In genomic region chr5:176878906-176879662, GRCh38 we compare ENCODE assay signal across 33 cellular contexts. TPM values are rescaled to one million over a fixed set of nuclear protein-coding genes. Genes with fewer than 3 reads are reported as not detected.
"Had no signal": no experiment of that assay in that cellular context is flagged by ENCODE, and none has a peak within 500 bp of the region (broad histone marks: within the 10 kb centered on the region; RNA-seq: fewer than 3 reads in every experiment).

No MANE protein-coding gene starts in this region.

- H3K36me3 ChIP-seq: colonic mucosa, esophagus muscularis mucosa, prostate gland, right atrium auricular region, suprapubic skin, transverse colon, upper lobe of right lung, uterus had no signal

- ATAC-seq: foreskin keratinocyte; left cardiac atrium; left lung; naive thymus-derived CD4-positive, alpha-beta T cell; sciatic nerve; stimulated activated naive CD8-positive, alpha-beta T cell treated with anti-CD3 and anti-CD28 coated beads, Interleukin-15, amount 100 ng/mL, for 72 hours; upper lobe of right lung had no signal

- H3K27ac ChIP-seq: colonic mucosa, esophagus muscularis mucosa, foreskin keratinocyte, heart right ventricle, left lung, prostate gland, right atrium auricular region, suprapubic skin, transverse colon, upper lobe of right lung, uterus had no signal

- H3K4me1 ChIP-seq: colonic mucosa, esophagus muscularis mucosa, foreskin keratinocyte, left lung, prostate gland, right atrium auricular region, suprapubic skin, transverse colon, upper lobe of right lung, uterus had no signal

- H3K27me3 ChIP-seq: right atrium auricular region, uterus had no signal

- H3K4me3 ChIP-seq: colonic mucosa, esophagus muscularis mucosa, heart right ventricle, left lung, prostate gland, right atrium auricular region, smooth muscle cell, suprapubic skin, transverse colon, upper lobe of right lung, uterus had no signal

- H3K4me2 ChIP-seq: smooth muscle cell had no signal

- H3K9me3 ChIP-seq: colonic mucosa, esophagus muscularis mucosa, heart right ventricle, left lung, prostate gland, right atrium auricular region, suprapubic skin, transverse colon, upper lobe of right lung, uterus had no signal

- FAIRE-seq: endothelial cell of umbilical vein, islet of Langerhans had no signal

- DNase-seq: colonic mucosa; dermis blood vessel endothelial cell; effector memory CD4-positive, alpha-beta T cell; foreskin keratinocyte; glutamatergic neuron; heart right ventricle; hippocampal formation; left cardiac atrium; mesenchymal stem cell; midbrain; naive thymus-derived CD4-positive, alpha-beta T cell; stimulated activated CD4-positive, alpha-beta T cell treated with anti-CD3 and anti-CD28 coated beads, Interleukin-12 subunit alpha, Interleukin-12 subunit beta, amount 100 ng/mL, for 4 hours; stimulated activated CD4-positive, alpha-beta T cell treated with anti-CD3 and anti-CD28 coated beads, Interleukin-1b, Interleukin-23, amount 100 ng/mL, for 48 hours; stimulated activated CD4-positive, alpha-beta T cell treated with anti-CD3 and anti-CD28 coated beads, Interleukin-4, amount 100 ng/mL, for 1 hour; stimulated activated CD8-positive, alpha-beta memory T cell treated with anti-CD3 and anti-CD28 coated beads, Interleukin-4, amount 100 ng/mL, for 48 hours; stimulated activated naive CD4-positive, alpha-beta T cell; stimulated activated naive CD8-positive, alpha-beta T cell treated with anti-CD3 and anti-CD28 coated beads, Interleukin-15, amount 100 ng/mL, for 72 hours; transverse colon; upper lobe of right lung; uterus had no signal

RNA-seq across cellular contexts. Expression of gene HK3, which starts 20.1 kb away (rescaled TPM):
- total RNA-seq: dermis blood vessel endothelial cell, endothelial cell of umbilical vein, epithelial cell of proximal tubule, fibroblast of lung, foreskin keratinocyte, lung microvascular endothelial cell, osteocyte, smooth muscle cell had no signal
- polyA plus RNA-seq: endothelial cell of umbilical vein, fibroblast of lung, foreskin keratinocyte, smooth muscle cell had no signal
